Comparison of ENCODE assay signal across 8 cellular contexts in genomic region chr4:47485047-47485692, GRCh38. TPM values are rescaled to one million over a fixed set of nuclear protein-coding genes. Genes with fewer than 3 reads are reported as not detected.
DNase-seq lines count a peak whose midpoint lies in the region; ATAC-seq and TF ChIP-seq lines count a peak whose summit lies in the region.

TSS of gene ATP10D (plus strand) at chr4:47485275. CDS start at chr4:47512541, 27,266 bp downstream.

- no peaks in the 10 kb centered on the region for H3K9me3 ChIP-seq in BE2C

- peak within 1 kb of the TSS; percentile 90 for H3K4me3 Mint-ChIP-seq in dendritic cell treated with granulocyte-macrophage colony-stimulating factor and Interleukin-4, amounts not matched to agents 40 ng/mL and 50 ng/mL, for 4 days

- DNase-seq in BE2C (peak; percentile 96), GM19238 (ENCODE audit: insufficient read length, low spot score) (peak; percentile 67), NCI-H524 (lab: John Stamatoyannopoulos, UW) (peak; percentile 55 to 76), left lobe of liver (ENCODE audit: low spot score) (peak; percentile 98)
- peak; percentile 62 for DNase-seq in activated CD4-positive, alpha-beta T cell treated with anti-CD3 and anti-CD28 coated beads, Interleukin-2, amount 50 U/mL, for 1 hour
- peak; percentile 76 to 85 for DNase-seq in stimulated activated CD4-positive, alpha-beta T cell treated with anti-CD3 and anti-CD28 coated beads, Interleukin-2, amount 100 ng/mL, for 24 hours

- H3K4me1 ChIP-seq in BE2C: peaks cover 3% of the 10 kb centered on the region; the same call in 1 of the 2 replicates

- H3K9me3 Mint-ChIP-seq in dendritic cell treated with granulocyte-macrophage colony-stimulating factor and Interleukin-4, amounts not matched to agents 40 ng/mL and 50 ng/mL, for 4 days: no peaks in the 10 kb centered on the region

- peaks cover 9% of the 10 kb centered on the region for H3K36me3 Mint-ChIP-seq in dendritic cell treated with granulocyte-macrophage colony-stimulating factor and Interleukin-4, amounts not matched to agents 40 ng/mL and 50 ng/mL, for 4 days (ENCODE audit: low read depth)

- peak within 1 kb of the TSS; percentile 100 for H3K27ac Mint-ChIP-seq in dendritic cell treated with granulocyte-macrophage colony-stimulating factor and Interleukin-4, amounts not matched to agents 40 ng/mL and 50 ng/mL, for 4 days

- H3K36me3 ChIP-seq in BE2C: no peaks in the 10 kb centered on the region

- H3K4me3 ChIP-seq in BE2C (ENCODE audit: low read depth, low read length): peak within 1 kb of the TSS; percentile 86

- no peaks in the 10 kb centered on the region for H3K27me3 Mint-ChIP-seq in dendritic cell treated with granulocyte-macrophage colony-stimulating factor and Interleukin-4, amounts not matched to agents 40 ng/mL and 50 ng/mL, for 4 days

- H3K27me3 ChIP-seq in BE2C: no peaks in the 10 kb centered on the region

- intact Hi-C loops in dendritic cell treated with granulocyte-macrophage colony-stimulating factor and Interleukin-4, amounts not matched to agents 40 ng/mL and 50 ng/mL, for 4 days (cut with micrococcal nuclease): loop anchor here (1.0 kb wide), 2 partner anchors 22 to 25 kb away; partner anchors contain the start of gene COMMD8

- H3K4me1 Mint-ChIP-seq in dendritic cell treated with granulocyte-macrophage colony-stimulating factor and Interleukin-4, amounts not matched to agents 40 ng/mL and 50 ng/mL, for 4 days (ENCODE audit: low read depth): peaks cover 28% of the 10 kb centered on the region

- 0 out of 2 replicates have a peak, but pooled peaks have one; percentile 10 for TF ChIP-seq CTCF in BE2C (IDR thresholded peaks at IDR 0.05; ENCODE audit: low read depth, low read length)

- ATAC-seq in HG03439 (IDR thresholded peaks at IDR 0.05; ENCODE audit: unreplicated experiment): peak; percentile 95
- peak; percentile 99 for ATAC-seq in left lobe of liver

RNA-seq across cellular contexts. Expression of gene ATP10D, which starts in this region (rescaled TPM):
- 4.8 TPM for polyA plus RNA-seq in BE2C (2012; ENCODE audit: insufficient read depth, insufficient read length, low read depth)
- total RNA-seq in left lobe of liver: 9.3 TPM

Comparison
In these comparisons a context has a peak if more than half of its experiments do, and no peak if none do; other contexts are left out.
1. Peak in every context shown above with its lines: DNase-seq, ATAC-seq and H3K4me3 ChIP-seq.